ENCODE assay signal across 22 cellular contexts in genomic region chr3:107082527-107082926, GRCh38.
"Had no signal": no experiment of that assay in that cellular context is flagged by ENCODE, and none has a peak within 500 bp of the region (broad histone marks: within the 10 kb centered on the region; RNA-seq: fewer than 3 reads in every experiment).

No MANE protein-coding gene starts in this region.

- DNase-seq: activated B cell treated with CpG ODN at 0.5 μM for 24 hours; activated CD4-positive, alpha-beta memory T cell treated with anti-CD3 and anti-CD28 coated beads for 36 hours; activated CD4-positive, alpha-beta T cell treated with anti-CD3 and anti-CD28 coated beads for 4 hours; activated gamma-delta T cell treated with Interleukin-2 at 50 U/mL for 16 hours; activated T-cell treated with anti-CD3 and anti-CD28 coated beads for 4 hours; amniotic stem cell; dermis blood vessel endothelial cell; effector memory CD4-positive, alpha-beta T cell; heart right ventricle; kidney glomerular epithelial cell; left ventricle myocardium inferior; occipital lobe; stimulated activated naive CD8-positive, alpha-beta T cell treated with anti-CD3 and anti-CD28 coated beads, Interleukin-15, Interleukin-2, amounts not matched to agents 100 U/mL and 50 U/mL, for 24 hours; substantia nigra; transverse colon; uterus had no signal

- H3K36me3 Mint-ChIP-seq: activated CD4-positive, alpha-beta memory T cell treated with anti-CD3 and anti-CD28 coated beads for 36 hours; activated naive CD8-positive, alpha-beta T cell had no signal

- ATAC-seq: gastroesophageal sphincter; heart right ventricle; stimulated activated naive CD8-positive, alpha-beta T cell treated with anti-CD3 and anti-CD28 coated beads, Interleukin-15, Interleukin-2, amounts not matched to agents 100 U/mL and 50 U/mL, for 24 hours had no signal

- H3K4me1 ChIP-seq: gastroesophageal sphincter, heart right ventricle, left ventricle myocardium inferior, right atrium auricular region, transverse colon, uterus had no signal

- H3K27me3 ChIP-seq: cardiac muscle cell, gastroesophageal sphincter, heart right ventricle, right atrium auricular region, transverse colon, uterus had no signal

- H3K27me3 Mint-ChIP-seq: activated B cell treated with CpG ODN at 0.5 μM for 24 hours; activated CD4-positive, alpha-beta memory T cell treated with anti-CD3 and anti-CD28 coated beads for 36 hours; progenitor cell of endocrine pancreas had no signal

- H3K9me3 Mint-ChIP-seq: activated B cell treated with CpG ODN at 0.5 μM for 24 hours; activated CD4-positive, alpha-beta memory T cell treated with anti-CD3 and anti-CD28 coated beads for 36 hours; activated T-helper 1 cell treated with anti-CD3 and anti-CD28 coated beads, Interleukin-12 subunit alpha, Interleukin-12 subunit beta, Interleukin-2, Interleukin-4 antibody, amounts not matched to agents 30 ng/mL and 10 ng/mL and 1 ng/mL, durations not matched to agents 14 hours and 24 hours and 36 hours had no signal

- H3K27ac Mint-ChIP-seq: activated B cell treated with CpG ODN at 0.5 μM for 24 hours; activated CD4-positive, alpha-beta memory T cell treated with anti-CD3 and anti-CD28 coated beads for 36 hours; activated naive CD8-positive, alpha-beta T cell; activated T-helper 1 cell treated with anti-CD3 and anti-CD28 coated beads, Interleukin-12 subunit alpha, Interleukin-12 subunit beta, Interleukin-2, Interleukin-4 antibody, amounts not matched to agents 30 ng/mL and 10 ng/mL and 1 ng/mL, durations not matched to agents 14 hours and 24 hours and 36 hours; progenitor cell of endocrine pancreas had no signal

- H3K27ac ChIP-seq: cardiac muscle cell, gastroesophageal sphincter, heart right ventricle, left ventricle myocardium inferior, right atrium auricular region, transverse colon, uterus had no signal

- H3K4me1 Mint-ChIP-seq: activated B cell treated with CpG ODN at 0.5 μM for 24 hours had no signal

- H3K36me3 ChIP-seq: cardiac muscle cell, gastroesophageal sphincter, heart right ventricle, left ventricle myocardium inferior, right atrium auricular region, transverse colon, uterus had no signal

- H3K4me3 Mint-ChIP-seq: activated B cell treated with CpG ODN at 0.5 μM for 24 hours; activated CD4-positive, alpha-beta memory T cell treated with anti-CD3 and anti-CD28 coated beads for 36 hours; activated naive CD8-positive, alpha-beta T cell; activated T-helper 1 cell treated with anti-CD3 and anti-CD28 coated beads, Interleukin-12 subunit alpha, Interleukin-12 subunit beta, Interleukin-2, Interleukin-4 antibody, amounts not matched to agents 30 ng/mL and 10 ng/mL and 1 ng/mL, durations not matched to agents 14 hours and 24 hours and 36 hours had no signal

- H3K9me3 ChIP-seq: gastroesophageal sphincter, heart right ventricle, left ventricle myocardium inferior, right atrium auricular region, transverse colon, uterus had no signal

- H3K4me3 ChIP-seq: cardiac muscle cell, gastroesophageal sphincter, heart right ventricle, left ventricle myocardium inferior, right atrium auricular region, transverse colon, uterus had no signal
